8 cellular contexts compared by ENCODE assay signal in the genomic region with DNA sequence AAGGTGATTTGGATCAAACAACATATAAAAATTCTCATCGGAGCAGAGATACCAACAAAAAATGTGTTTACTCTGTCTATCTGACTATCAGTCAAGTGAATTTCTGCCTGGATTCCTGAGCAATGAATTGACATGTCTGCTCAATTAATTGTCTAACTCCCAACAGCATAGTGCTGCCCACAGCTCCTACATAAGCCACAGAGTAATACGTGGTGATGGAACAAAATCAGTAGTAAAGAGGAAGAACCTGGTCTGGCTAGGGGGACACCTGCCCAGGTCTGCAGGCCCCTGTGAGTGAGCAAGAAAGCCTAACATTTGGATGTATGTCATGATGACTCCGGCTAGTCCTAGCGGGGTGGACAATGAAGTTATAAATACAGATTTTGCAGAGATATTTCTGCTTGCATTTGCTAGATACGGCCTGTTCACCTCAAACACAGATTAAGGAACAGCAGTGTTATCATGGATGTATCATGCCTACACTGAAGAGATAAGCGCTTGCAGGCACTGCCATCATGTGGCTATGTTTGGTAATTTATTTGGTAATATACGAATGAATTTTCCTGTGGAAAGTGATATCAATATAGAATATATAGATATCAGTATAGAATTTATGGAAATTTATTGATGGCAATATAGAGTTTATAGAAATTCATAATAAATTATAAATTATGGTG.
DNase-seq lines count a peak whose midpoint lies in the region; ATAC-seq and TF ChIP-seq lines count a peak whose summit lies in the region.

No MANE protein-coding gene starts in this region.

- H3K27me3 ChIP-seq in Panc1 (ENCODE audit: control insufficient read depth, insufficient read depth, low read length), result peaks cover 7% of the 10 kb centered on the region; the same call in 1 of the 2 replicates

- H3K4me3 Mint-ChIP-seq in activated T-helper 17 cell treated with anti-CD3 and anti-CD28 coated beads, Interleukin-2, amount 50 U/mL, for 72 hours, result no peak overlapping the region

- H3K4me1 ChIP-seq in Panc1 (ENCODE audit: control insufficient read depth, insufficient read depth, low read length), result 0 out of 2 replicates have a peak, but pooled peaks cover 3% of the 10 kb centered on the region

- H3K4me3 ChIP-seq in Panc1 (ENCODE audit: low read depth in 2 of 2, low read length in 2 of 2), result no peak overlapping the region

- peak; percentile 79 for TF ChIP-seq CTCF in Panc1 (IDR thresholded peaks at IDR 0.05)

- H3K9me3 Mint-ChIP-seq in activated T-helper 17 cell treated with anti-CD3 and anti-CD28 coated beads, Interleukin-2, amount 50 U/mL, for 72 hours, result no peaks in the 10 kb centered on the region

- BruUV-seq in Panc1 (replicated peaks; lab: Mats Ljungman, UMichigan), result no TSS peak

- H3K4me1 Mint-ChIP-seq in activated T-helper 17 cell treated with anti-CD3 and anti-CD28 coated beads, Interleukin-2, amount 50 U/mL, for 72 hours, result peaks cover 10% of the 10 kb centered on the region

- DNase-seq in GM04504 (ENCODE audit: low read depth) (peak; percentile 15), LHCN-M2 (ENCODE audit: low read depth) (peak; percentile 51), Panc1 (ENCODE audit: low read depth, low spot score) (peak; percentile 38), germinal center (ENCODE audit: low spot score) (peak; percentile 39), putamen (ENCODE audit: low spot score) (peak; percentile 34), cerebellar nuclear complex (lab: John Stamatoyannopoulos, UW) (no peak)

- peaks cover 12% of the 10 kb centered on the region for H3K27me3 Mint-ChIP-seq in activated T-helper 17 cell treated with anti-CD3 and anti-CD28 coated beads, Interleukin-2, amount 50 U/mL, for 72 hours

- H3K27ac Mint-ChIP-seq in activated T-helper 17 cell treated with anti-CD3 and anti-CD28 coated beads, Interleukin-2, amount 50 U/mL, for 72 hours, result no peak overlapping the region

- intact Hi-C loops in Panc1 (cut with micrococcal nuclease; ENCODE audit: unreplicated experiment), result loop anchor here (2.0 to 5.0 kb wide), 3 partner anchors 93 to 456 kb away; a partner anchor contains a TSS

- H3K36me3 ChIP-seq in Panc1 (ENCODE audit: control insufficient read depth, insufficient read depth, low read length), result no peaks in the 10 kb centered on the region

- no peak overlapping the region for H3K27ac ChIP-seq in Panc1 (ENCODE audit: low read length)

- CTCF ChIA-PET in Panc1 (lab: Charles Lee), result interaction anchor here (0.6 kb wide), 1 partner anchor 471 kb away, joined by 6 read pairs; no protein-coding TSS in a partner anchor

- peaks cover 6% of the 10 kb centered on the region for H3K36me3 Mint-ChIP-seq in activated T-helper 17 cell treated with anti-CD3 and anti-CD28 coated beads, Interleukin-2, amount 50 U/mL, for 72 hours (ENCODE audit: low read depth)

- H3K9me3 ChIP-seq in Panc1 (ENCODE audit: control insufficient read depth, insufficient read depth, low read depth, low read length), result no peaks in the 10 kb centered on the region

- in situ Hi-C loops in Panc1 (cut with HindIII; ENCODE audit: low pct_unique_long_range_greater_than_20kb, low sequenced_read_pairs), result no loop called here

- peak; percentile 89 for ATAC-seq in Panc1
- peak; percentile 33 for ATAC-seq in activated T-helper 17 cell treated with anti-CD3 and anti-CD28 coated beads, Interleukin-2, amount 50 U/mL, for 72 hours (replicated peaks)
- no peak for ATAC-seq in GM18907 (IDR thresholded peaks at IDR 0.05; ENCODE audit: unreplicated experiment)

- POLR2A ChIA-PET in Panc1 (lab: Charles Lee), result no interaction called here

Comparison
In these comparisons a context has a peak if more than half of its experiments do, and no peak if none do; other contexts are left out.
1. DNase-seq: peak in GM04504 (single experiment), LHCN-M2 (single experiment), Panc1 (single experiment), germinal center (single experiment) and putamen (single experiment); none in cerebellar nuclear complex (0 of 2).